Comparison of ENCODE assay signal across 1 cellular context in genomic region chr3:102400142-102400541, GRCh38.
TF ChIP-seq lines count a peak whose summit lies in the region.

No MANE protein-coding gene starts in this region.

TF ChIP-seq in IMR-90, 13 proteins besides CTCF, POLR2A, EP300 and RAD21:
- TF ChIP-seq USF2 (IDR thresholded peaks at IDR 0.05; ENCODE audit: low read depth, low read length) (no peak), BHLHE40 (IDR thresholded peaks at IDR 0.05; ENCODE audit: low read depth, low read length) (no peak), ELK1 (IDR thresholded peaks at IDR 0.05; ENCODE audit: borderline replicate concordance, low read depth, low read length) (no peak), SMC3 (IDR thresholded peaks at IDR 0.05; ENCODE audit: low read depth, low read length) (no peak), MAZ (IDR thresholded peaks at IDR 0.05; ENCODE audit: borderline replicate concordance, low read depth, low read length) (no peak)
TF ChIP-seq in IMR-90: peak in this region for 0.
